9 cellular contexts compared by ENCODE assay signal in the genomic region with DNA sequence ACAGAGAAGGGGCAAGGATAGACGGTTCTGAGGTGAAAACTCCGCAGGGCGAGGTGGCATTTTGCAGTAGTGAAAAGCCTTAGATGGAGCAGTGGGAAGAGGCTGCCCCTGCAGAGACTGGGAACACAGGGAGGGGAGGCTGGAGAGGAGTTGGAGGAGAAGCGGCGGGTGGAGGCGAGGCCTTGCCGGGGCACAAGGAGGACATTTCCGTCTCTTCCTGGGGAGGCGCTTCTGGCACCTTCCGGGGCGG. TPM values are rescaled to one million over a fixed set of nuclear protein-coding genes. Genes with fewer than 3 reads are reported as not detected.
DNase-seq lines count a peak whose midpoint lies in the region; ATAC-seq and TF ChIP-seq lines count a peak whose summit lies in the region.
"Had no signal": no experiment of that assay in that cellular context is flagged by ENCODE, and none has a peak within 500 bp of the region (broad histone marks: within the 10 kb centered on the region; RNA-seq: fewer than 3 reads in every experiment).

No MANE protein-coding gene starts in this region.

- peak overlapping the region; percentile 94 to 99 (median 97) for H3K27ac Mint-ChIP-seq in CD4-positive, CD25-positive, alpha-beta regulatory T cell
- peak overlapping the region; percentile 96 for H3K27ac Mint-ChIP-seq in MCF 10A (ENCODE audit: low read depth, unreplicated experiment)
- H3K27ac Mint-ChIP-seq in natural killer cell treated with Interleukin-12 subunit alpha and Interleukin-12 subunit beta and Interleukin-15 and Interleukin-18, amount 100 ng/mL, for 72 hours = peak overlapping the region; percentile 88 to 96

- H3K4me3 Mint-ChIP-seq in CD4-positive, CD25-positive, alpha-beta regulatory T cell = peak overlapping the region; percentile 87 to 98 (median 94)
- H3K4me3 Mint-ChIP-seq in MCF 10A (ENCODE audit: unreplicated experiment) = peak overlapping the region; percentile 73
- peak overlapping the region; percentile 84 for H3K4me3 Mint-ChIP-seq in natural killer cell treated with Interleukin-12 subunit alpha and Interleukin-12 subunit beta and Interleukin-15 and Interleukin-18, amount 100 ng/mL, for 72 hours

- no peaks in the 10 kb centered on the region for H3K27me3 Mint-ChIP-seq in CD4-positive, CD25-positive, alpha-beta regulatory T cell
- no peaks in the 10 kb centered on the region for H3K27me3 Mint-ChIP-seq in MCF 10A (ENCODE audit: insufficient read depth, unreplicated experiment)
- no peaks in the 10 kb centered on the region for H3K27me3 Mint-ChIP-seq in natural killer cell treated with Interleukin-12 subunit alpha and Interleukin-12 subunit beta and Interleukin-15 and Interleukin-18, amount 100 ng/mL, for 72 hours

- POLR2A ChIA-PET in MCF 10A (lab: Yijun Ruan, JAX) = interaction anchor here (0.6 to 2.3 kb wide), 4 partner anchors 45 to 189 kb away, joined by 3 to 9 read pairs (median 4); a partner anchor contains a TSS

- peak overlapping the region; percentile 55 for H3K4me3 ChIP-seq in CD4-positive, CD25-positive, alpha-beta regulatory T cell (ENCODE audit: low read depth, low read length)

- H3K4me1 Mint-ChIP-seq in CD4-positive, CD25-positive, alpha-beta regulatory T cell = peaks cover 0 to 26% (median 8%) of the 10 kb centered on the region in 4 donors
- H3K4me1 Mint-ChIP-seq in MCF 10A (ENCODE audit: insufficient read depth, unreplicated experiment) = peaks cover 5% of the 10 kb centered on the region
- peaks cover 12 to 18% of the 10 kb centered on the region in 2 donors for H3K4me1 Mint-ChIP-seq in natural killer cell treated with Interleukin-12 subunit alpha and Interleukin-12 subunit beta and Interleukin-15 and Interleukin-18, amount 100 ng/mL, for 72 hours (ENCODE audit: low read depth in 2 of 2)

- H3K27ac ChIP-seq in CD4-positive, CD25-positive, alpha-beta regulatory T cell (ENCODE audit: insufficient read depth, low read length, poor library complexity, severe bottlenecking) = peak overlapping the region; percentile 86

- no peak for TF ChIP-seq CTCF in MCF 10A (IDR thresholded peaks at IDR 0.05; ENCODE audit: unreplicated experiment)

- peaks cover 8% of the 10 kb centered on the region for H3K4me1 ChIP-seq in CD4-positive, CD25-positive, alpha-beta regulatory T cell (ENCODE audit: control insufficient read depth, insufficient read depth, low read length, poor library complexity, severe bottlenecking)

- H3K27me3 ChIP-seq in CD4-positive, CD25-positive, alpha-beta regulatory T cell (ENCODE audit: control insufficient read depth, insufficient read depth, low read length) = no peaks in the 10 kb centered on the region

- CTCF ChIA-PET in MCF 10A (lab: Yijun Ruan, JAX) = interaction anchor here (0.7 to 1.1 kb wide), 3 partner anchors 136 to 265 kb away, joined by 4 read pairs; no protein-coding TSS in a partner anchor

- H3K9me3 ChIP-seq in CD4-positive, CD25-positive, alpha-beta regulatory T cell (ENCODE audit: control insufficient read depth in 2 of 2, low read length in 2 of 2) = no peaks in the 10 kb centered on the region

- intact Hi-C loops in MCF 10A (cut with micrococcal nuclease) = loop anchor here (1.0 kb wide), 2 partner anchors 46 to 188 kb away; no protein-coding TSS in a partner anchor

- H3K36me3 ChIP-seq in CD4-positive, CD25-positive, alpha-beta regulatory T cell (ENCODE audit: control insufficient read depth, insufficient read depth, low read length) = no peaks in the 10 kb centered on the region

- no peak for DNase-seq in CD4-positive, CD25-positive, alpha-beta regulatory T cell
- no peak for DNase-seq in MCF 10A (ENCODE audit: unreplicated experiment)
- DNase-seq in natural killer cell treated with Interleukin-12 subunit alpha and Interleukin-12 subunit beta and Interleukin-15 and Interleukin-18, amount 100 ng/mL, for 72 hours (ENCODE audit: low spot score) = no peak
- DNase-seq in T-helper 9 cell = no peak
- no peak for DNase-seq in KG1 (lab: John Stamatoyannopoulos, UW)
- DNase-seq in HK-2 (ENCODE audit: unreplicated experiment) = no peak

- ATAC-seq in CD4-positive, CD25-positive, alpha-beta regulatory T cell (ENCODE audit: low read depth in 2 of 2) = peak in 1 of 2 donors; percentile 4
- peak; percentile 5 for ATAC-seq in HG03460 (IDR thresholded peaks at IDR 0.05; ENCODE audit: unreplicated experiment)
- ATAC-seq in natural killer cell treated with Interleukin-12 subunit alpha and Interleukin-12 subunit beta and Interleukin-15 and Interleukin-18, amount 100 ng/mL, for 72 hours = no peak
- ATAC-seq in GM18519 (IDR thresholded peaks at IDR 0.05; ENCODE audit: low FRiP score, unreplicated experiment) = no peak

- no peaks in the 10 kb centered on the region for H3K9me3 Mint-ChIP-seq in CD4-positive, CD25-positive, alpha-beta regulatory T cell
- H3K9me3 Mint-ChIP-seq in MCF 10A (ENCODE audit: unreplicated experiment) = no peaks in the 10 kb centered on the region
- no peaks in the 10 kb centered on the region for H3K9me3 Mint-ChIP-seq in natural killer cell treated with Interleukin-12 subunit alpha and Interleukin-12 subunit beta and Interleukin-15 and Interleukin-18, amount 100 ng/mL, for 72 hours

- H3K36me3 Mint-ChIP-seq in CD4-positive, CD25-positive, alpha-beta regulatory T cell = no peaks in the 10 kb centered on the region
- H3K36me3 Mint-ChIP-seq in MCF 10A (ENCODE audit: insufficient read depth, unreplicated experiment) = no peaks in the 10 kb centered on the region
- H3K36me3 Mint-ChIP-seq in natural killer cell treated with Interleukin-12 subunit alpha and Interleukin-12 subunit beta and Interleukin-15 and Interleukin-18, amount 100 ng/mL, for 72 hours = no peaks in the 10 kb centered on the region

- no TSS peak for BruUV-seq in MCF 10A (replicated peaks; lab: Mats Ljungman, UMichigan)

RNA-seq across cellular contexts. Expression of a gene that starts 42.6 kb away (rescaled TPM):
- total RNA-seq in CD4-positive, CD25-positive, alpha-beta regulatory T cell = not detected
- not detected for polyA plus RNA-seq in CD4-positive, CD25-positive, alpha-beta regulatory T cell
- 0.23 and 0.29 TPM in 2 replicates for total RNA-seq in MCF 10A (2022)
- not detected for total RNA-seq in natural killer cell treated with Interleukin-12 subunit alpha and Interleukin-12 subunit beta and Interleukin-15 and Interleukin-18, amount 100 ng/mL, for 72 hours
- total RNA-seq: dermis microvascular lymphatic vessel endothelial cell had no signal

RNA-seq across cellular contexts. Expression of a gene that starts 45.5 kb away (rescaled TPM):
- total RNA-seq in CD4-positive, CD25-positive, alpha-beta regulatory T cell = 8.8 TPM
- 1 to 10 TPM; 2.2 to 5.0 (median 3.8) TPM for polyA plus RNA-seq in CD4-positive, CD25-positive, alpha-beta regulatory T cell
- total RNA-seq in MCF 10A (2022) = 27.3 and 34.3 TPM in 2 replicates
- 10 to 100 TPM in 1 of 2 donors, 1 to 10 TPM in 1; 8.2 to 11.5 TPM for total RNA-seq in natural killer cell treated with Interleukin-12 subunit alpha and Interleukin-12 subunit beta and Interleukin-15 and Interleukin-18, amount 100 ng/mL, for 72 hours

RNA-seq across cellular contexts. Expression of a gene that starts 56.6 kb away (rescaled TPM):
- total RNA-seq in CD4-positive, CD25-positive, alpha-beta regulatory T cell = not detected
- not detected for polyA plus RNA-seq in CD4-positive, CD25-positive, alpha-beta regulatory T cell
- not detected in 2 replicates for total RNA-seq in MCF 10A (2022)
- not detected for total RNA-seq in natural killer cell treated with Interleukin-12 subunit alpha and Interleukin-12 subunit beta and Interleukin-15 and Interleukin-18, amount 100 ng/mL, for 72 hours
- total RNA-seq: dermis microvascular lymphatic vessel endothelial cell had no signal
